Comparison of ENCODE assay signal across 21 cellular contexts in the genomic region with DNA sequence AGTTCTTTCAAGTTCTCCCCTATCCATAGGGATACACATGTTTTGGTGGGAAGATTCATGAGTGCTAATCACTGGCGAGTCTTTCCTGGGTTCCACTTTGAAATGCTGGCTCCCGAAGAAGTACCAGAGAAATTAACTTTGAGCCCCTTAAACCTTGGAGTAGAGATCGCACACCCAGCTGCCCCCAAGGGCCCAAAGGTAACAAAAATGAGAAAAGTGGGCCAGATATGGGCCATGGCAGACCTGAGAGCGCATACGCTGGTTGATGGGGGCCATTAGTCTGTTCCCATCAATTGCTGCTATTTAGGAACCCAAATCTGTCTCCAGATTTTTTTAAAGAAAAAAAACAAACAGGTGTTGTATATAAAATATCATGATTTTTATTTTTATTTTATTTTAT. TPM values are rescaled to one million over a fixed set of nuclear protein-coding genes. Genes with fewer than 3 reads are reported as not detected.
DNase-seq lines count a peak whose midpoint lies in the region; ATAC-seq and TF ChIP-seq lines count a peak whose summit lies in the region.
"Had no signal": no experiment of that assay in that cellular context is flagged by ENCODE, and none has a peak within 500 bp of the region (broad histone marks: within the 10 kb centered on the region; RNA-seq: fewer than 3 reads in every experiment).

No MANE protein-coding gene starts in this region.

- H3K27me3 ChIP-seq in PC-9 (ENCODE audit: insufficient read depth, low read depth) = no peaks in the 10 kb centered on the region
- H3K27me3 ChIP-seq in endodermal cell (ENCODE audit: control insufficient read depth, insufficient read depth, low read length, poor library complexity, severe bottlenecking) = no peaks in the 10 kb centered on the region
- H3K27me3 ChIP-seq: Peyer's patch had no signal

- no peaks in the 10 kb centered on the region for H3K36me3 ChIP-seq in PC-9 (ENCODE audit: low read depth)
- H3K36me3 ChIP-seq in endodermal cell (ENCODE audit: control insufficient read depth, insufficient read depth, low read length) = no peaks in the 10 kb centered on the region
- H3K36me3 ChIP-seq: Peyer's patch had no signal

- H2AFZ ChIP-seq in PC-9 = no peak overlapping the region

- H4K20me1 ChIP-seq in PC-9 (ENCODE audit: insufficient read depth) = peaks cover 13% of the 10 kb centered on the region

- H3K4me1 ChIP-seq in PC-9 (replicated peaks; ENCODE audit: insufficient read depth) (peaks cover 18% of the 10 kb centered on the region), endodermal cell (ENCODE audit: control insufficient read depth, insufficient read depth, low read length) (peaks cover 5% of the 10 kb centered on the region)

- BruUV-seq in PC-9 (replicated peaks; lab: Mats Ljungman, UMichigan) = no TSS peak

- no peaks in the 10 kb centered on the region for H3K9me3 ChIP-seq in PC-9 (ENCODE audit: insufficient read depth, low read depth)
- no peaks in the 10 kb centered on the region for H3K9me3 ChIP-seq in endodermal cell (ENCODE audit: control insufficient read depth, low read length)
- H3K9me3 ChIP-seq: Peyer's patch had no signal

- POLR2A ChIA-PET in PC-9 (lab: Charles Lee; ENCODE audit: unreplicated experiment) = interaction anchor here (0.6 kb wide), 1 partner anchor 134 kb away, joined by 3 read pairs; no protein-coding TSS in a partner anchor

- WGBS in endodermal cell (ENCODE audit: insufficient coverage in 1 of 2, insufficient read length in 1 of 2), 2 experiments = 96 to 100% methylated on average over 3 to 5 of the region's 5 CpGs

- no peaks in the 10 kb centered on the region for H3K9me3 Mint-ChIP-seq in activated naive CD4-positive, alpha-beta T cell treated with anti-CD3 and anti-CD28 coated beads, Interleukin-2, amount 10 ng/mL, durations not matched to agents 7 days and 5 days
- H3K9me3 Mint-ChIP-seq in endodermal cell = no peaks in the 10 kb centered on the region
- no peaks in the 10 kb centered on the region for H3K9me3 Mint-ChIP-seq in stimulated activated memory B cell treated with anti-CD40 and anti-IgM and Interleukin-4, amounts not matched to agents 10 μg/mL and 1 μg/mL and 100 μg/mL, for 72 hours
- H3K9me3 Mint-ChIP-seq in HFFc6 = no peaks in the 10 kb centered on the region
- H3K9me3 Mint-ChIP-seq in mesothelial cell of epicardium = no peaks in the 10 kb centered on the region
- H3K9me3 Mint-ChIP-seq: CD14-positive monocyte had no signal

- H3K4me3 ChIP-seq in PC-9 (no peak overlapping the region), endodermal cell (ENCODE audit: low read length) (no peak overlapping the region)
- H3K4me3 ChIP-seq: Peyer's patch had no signal

- H3K36me3 Mint-ChIP-seq in activated naive CD4-positive, alpha-beta T cell treated with anti-CD3 and anti-CD28 coated beads, Interleukin-2, amount 10 ng/mL, durations not matched to agents 7 days and 5 days = no peaks in the 10 kb centered on the region
- H3K36me3 Mint-ChIP-seq in endodermal cell (ENCODE audit: low read depth) (peaks cover 3% of the 10 kb centered on the region), HFFc6 (ENCODE audit: low read depth) (no peaks in the 10 kb centered on the region), mesothelial cell of epicardium (no peaks in the 10 kb centered on the region)
- no peaks in the 10 kb centered on the region for H3K36me3 Mint-ChIP-seq in stimulated activated memory B cell treated with anti-CD40 and anti-IgM and Interleukin-4, amounts not matched to agents 10 μg/mL and 1 μg/mL and 100 μg/mL, for 72 hours

- H3K27me3 Mint-ChIP-seq in activated naive CD4-positive, alpha-beta T cell treated with anti-CD3 and anti-CD28 coated beads, Interleukin-2, amount 10 ng/mL, durations not matched to agents 7 days and 5 days = no peaks in the 10 kb centered on the region
- no peaks in the 10 kb centered on the region for H3K27me3 Mint-ChIP-seq in endodermal cell (ENCODE audit: insufficient read depth)
- H3K27me3 Mint-ChIP-seq in stimulated activated memory B cell treated with anti-CD40 and anti-IgM and Interleukin-4, amounts not matched to agents 10 μg/mL and 1 μg/mL and 100 μg/mL, for 72 hours = no peaks in the 10 kb centered on the region
- peaks cover 2% of the 10 kb centered on the region; the same call in 1 of the 2 replicates for H3K27me3 Mint-ChIP-seq in HFFc6 (ENCODE audit: insufficient read depth)
- H3K27me3 Mint-ChIP-seq in mesothelial cell of epicardium (ENCODE audit: low read depth) = no peaks in the 10 kb centered on the region

- no peak for ATAC-seq in stimulated activated memory B cell treated with anti-CD40 and anti-IgM and Interleukin-4, amounts not matched to agents 10 μg/mL and 1 μg/mL and 100 μg/mL, for 72 hours
- ATAC-seq: K562, SK-N-SH treated with all-trans-retinoic acid at 6 μM for 48 hours had no signal

- no peak overlapping the region for H3K27ac Mint-ChIP-seq in activated naive CD4-positive, alpha-beta T cell treated with anti-CD3 and anti-CD28 coated beads, Interleukin-2, amount 10 ng/mL, durations not matched to agents 7 days and 5 days
- H3K27ac Mint-ChIP-seq in endodermal cell (no peak overlapping the region), HFFc6 (no peak overlapping the region), mesothelial cell of epicardium (no peak overlapping the region)
- H3K27ac Mint-ChIP-seq in stimulated activated memory B cell treated with anti-CD40 and anti-IgM and Interleukin-4, amounts not matched to agents 10 μg/mL and 1 μg/mL and 100 μg/mL, for 72 hours = peak overlapping the region; percentile 97

- no peak for DNase-seq in activated naive CD4-positive, alpha-beta T cell treated with anti-CD3 and anti-CD28 coated beads, Interleukin-2, amount 10 ng/mL, durations not matched to agents 7 days and 5 days
- DNase-seq in activated naive CD4-positive, alpha-beta T cell treated with anti-CD3 and anti-CD28 coated beads, Interleukin-2, amount 50 U/mL, for 16 hours = no peak
- no peak for DNase-seq in PC-9
- DNase-seq in endodermal cell = no peak
- no peak for DNase-seq in HFFc6
- no peak for DNase-seq in activated CD4-positive, CD25-positive, alpha-beta regulatory T cell (lab: John Stamatoyannopoulos, UW)
- DNase-seq in mesothelial cell of epicardium (ENCODE audit: low spot score in 2 of 2, unreplicated experiment in 2 of 2) = no peak
- DNase-seq: 8988T; DMS53; EL; NCI-H1105; NCI-H146; NCI-H2029; NCI-H226; NCI-H774; NK-92 treated with Interleukin-12 subunit alpha and Interleukin-12 subunit beta, amount 100 ng/mL, for 24 hours; Peyer's patch had no signal

- H3K9ac ChIP-seq in endodermal cell (ENCODE audit: extremely low read depth, low read length, poor library complexity, severe bottlenecking) = no peak overlapping the region

- peak overlapping the region; percentile 89; the same call in 1 of the 2 replicates for H3K4me2 ChIP-seq in PC-9

- H3K27ac ChIP-seq in PC-9 (no peak overlapping the region), endodermal cell (ENCODE audit: low read depth, low read length) (no peak overlapping the region)

- peaks cover 23% of the 10 kb centered on the region for H3K4me1 Mint-ChIP-seq in activated naive CD4-positive, alpha-beta T cell treated with anti-CD3 and anti-CD28 coated beads, Interleukin-2, amount 10 ng/mL, durations not matched to agents 7 days and 5 days
- H3K4me1 Mint-ChIP-seq in endodermal cell = peaks cover 29% of the 10 kb centered on the region
- peaks cover 21% of the 10 kb centered on the region for H3K4me1 Mint-ChIP-seq in stimulated activated memory B cell treated with anti-CD40 and anti-IgM and Interleukin-4, amounts not matched to agents 10 μg/mL and 1 μg/mL and 100 μg/mL, for 72 hours
- peaks cover 29% of the 10 kb centered on the region for H3K4me1 Mint-ChIP-seq in HFFc6 (ENCODE audit: low read depth)
- H3K4me1 Mint-ChIP-seq in mesothelial cell of epicardium = peaks cover 21% of the 10 kb centered on the region

- TF ChIP-seq CTCF in PC-9 (conservative IDR thresholded peaks at IDR 0.05) = no peak
- TF ChIP-seq CTCF in endodermal cell (conservative IDR thresholded peaks at IDR 0.05) = no peak
- no peak for TF ChIP-seq CTCF in HFFc6 (IDR thresholded peaks at IDR 0.05)
- TF ChIP-seq CTCF in mesothelial cell of epicardium (IDR thresholded peaks at IDR 0.05; ENCODE audit: unreplicated experiment) = no peak

- H3F3A ChIP-seq in PC-9 (ENCODE audit: insufficient read depth, low read depth) = no peaks in the 10 kb centered on the region

- H3K4me3 Mint-ChIP-seq in activated naive CD4-positive, alpha-beta T cell treated with anti-CD3 and anti-CD28 coated beads, Interleukin-2, amount 10 ng/mL, durations not matched to agents 7 days and 5 days = peak overlapping the region; percentile 99
- H3K4me3 Mint-ChIP-seq in endodermal cell (peak overlapping the region; percentile 94), HFFc6 (no peak overlapping the region), mesothelial cell of epicardium (no peak overlapping the region)
- no peak overlapping the region for H3K4me3 Mint-ChIP-seq in stimulated activated memory B cell treated with anti-CD40 and anti-IgM and Interleukin-4, amounts not matched to agents 10 μg/mL and 1 μg/mL and 100 μg/mL, for 72 hours

- CTCF ChIA-PET in activated naive CD4-positive, alpha-beta T cell treated with anti-CD3 and anti-CD28 coated beads, Interleukin-2, amount 10 ng/mL, durations not matched to agents 7 days and 5 days (lab: Charles Lee) = interaction anchor here (1.3 kb wide), 1 partner anchor 19 kb away, joined by 3 read pairs; no protein-coding TSS in a partner anchor
- CTCF ChIA-PET in PC-9 (lab: Charles Lee) = interaction anchor here (0.6 kb wide), 2 partner anchors 229 to 450 kb away, joined by 3 to 4 read pairs; no protein-coding TSS in a partner anchor

- no peaks in the 10 kb centered on the region for H3K9me2 ChIP-seq in PC-9 (ENCODE audit: insufficient read depth)

- intact Hi-C loops in PC-9 (cut with micrococcal nuclease; ENCODE audit: unreplicated experiment) = loop anchor here (5.0 kb wide), 1 partner anchor 371 kb away; no protein-coding TSS in a partner anchor

- peaks cover 34% of the 10 kb centered on the region for H3K79me2 ChIP-seq in PC-9 (ENCODE audit: low read depth)

RNA-seq across cellular contexts. Expression of a gene that starts 2.1 kb away (rescaled TPM):
- 135 and 195 TPM in 2 replicates for total RNA-seq in PC-9 (2021)
- 10 to 100 TPM; 38.3 to 40.4 TPM for total RNA-seq in endodermal cell
- polyA plus RNA-seq in endodermal cell (2013, experiment 1 of 2) = 35.9 TPM
- 37.6 TPM for polyA plus RNA-seq in endodermal cell (2013, experiment 2 of 2)
- 10 to 100 TPM in 5 of 6 experiments, 1 to 10 TPM in 1; 9.3 to 15.0 (median 10.3) TPM for total RNA-seq in HFFc6 (2021; fragmentation: NEBNext Ultra II Directional; extraction: Animal tissue kit (Norgen Biotek cat#: 25700))
- total RNA-seq in mesothelial cell of epicardium = 20.7 to 24.0 TPM (median 23.5 TPM) in 3 replicates

RNA-seq across cellular contexts. Expression of a gene that starts 2.3 kb away (rescaled TPM):
- total RNA-seq in PC-9 (2021) (96.5 and 109 TPM in 2 replicates), endodermal cell (10 to 100 TPM; 58.5 to 70.6 TPM), mesothelial cell of epicardium (40.5 to 46.1 TPM (median 45.3 TPM) in 3 replicates)
- 32.3 TPM for polyA plus RNA-seq in endodermal cell (2013, experiment 1 of 2)
- polyA plus RNA-seq in endodermal cell (2013, experiment 2 of 2) = 29.6 TPM
- total RNA-seq in HFFc6 (2021; fragmentation: NEBNext Ultra II Directional; extraction: Animal tissue kit (Norgen Biotek cat#: 25700)) = 10 to 100 TPM; 21.7 to 39.0 (median 27.5) TPM

RNA-seq across cellular contexts. Expression of a gene that starts 51.9 kb away (rescaled TPM):
- total RNA-seq in PC-9 (2021) (not detected in 2 replicates), endodermal cell (not detected), mesothelial cell of epicardium (not detected in 3 replicates)
- not detected for polyA plus RNA-seq in endodermal cell (2013, experiment 1 of 2)
- 0.12 TPM for polyA plus RNA-seq in endodermal cell (2013, experiment 2 of 2)
- not detected for total RNA-seq in HFFc6 (2021; fragmentation: NEBNext Ultra II Directional; extraction: Animal tissue kit (Norgen Biotek cat#: 25700))
- total RNA-seq: K562, Peyer's patch had no signal
- polyA plus RNA-seq: CD14-positive monocyte, K562 had no signal

RNA-seq across cellular contexts. Expression of a gene that starts 53.9 kb away (rescaled TPM):
- total RNA-seq in PC-9 (2021) = 32.1 and 42.6 TPM in 2 replicates
- 10 to 100 TPM; 20.5 to 27.6 TPM for total RNA-seq in endodermal cell
- polyA plus RNA-seq in endodermal cell (2013, experiment 1 of 2) = 12.8 TPM
- polyA plus RNA-seq in endodermal cell (2013, experiment 2 of 2) = 13.5 TPM
- total RNA-seq in HFFc6 (2021; fragmentation: NEBNext Ultra II Directional; extraction: Animal tissue kit (Norgen Biotek cat#: 25700)) = 1 to 10 TPM; 5.7 to 7.0 (median 6.6) TPM
- total RNA-seq in mesothelial cell of epicardium = 14.1 to 14.4 TPM (median 14.4 TPM) in 3 replicates

RNA-seq across cellular contexts. Expression of a gene that starts 54.2 kb away (rescaled TPM):
- 4.8 and 7.8 TPM in 2 replicates for total RNA-seq in PC-9 (2021)
- 1 to 10 TPM; 4.3 to 5.5 TPM for total RNA-seq in endodermal cell
- polyA plus RNA-seq in endodermal cell (2013, experiment 1 of 2) = 1.5 TPM
- polyA plus RNA-seq in endodermal cell (2013, experiment 2 of 2) = 2.6 TPM
- 1 to 10 TPM in 5 of 6 experiments, under 1 TPM in 1; 0.83 to 1.7 (median 1.3) TPM for total RNA-seq in HFFc6 (2021; fragmentation: NEBNext Ultra II Directional; extraction: Animal tissue kit (Norgen Biotek cat#: 25700))
- 2.0 to 3.4 TPM (median 2.1 TPM) in 3 replicates for total RNA-seq in mesothelial cell of epicardium

Comparison
In these comparisons a context has a peak if more than half of its experiments do, and no peak if none do; other contexts are left out.
1. H3K4me3 Mint-ChIP-seq: peak in activated naive CD4-positive, alpha-beta T cell treated with anti-CD3 and anti-CD28 coated beads, Interleukin-2, amount 10 ng/mL, durations not matched to agents 7 days and 5 days (single experiment) and endodermal cell (single experiment); none in stimulated activated memory B cell treated with anti-CD40 and anti-IgM and Interleukin-4, amounts not matched to agents 10 μg/mL and 1 μg/mL and 100 μg/mL, for 72 hours (single experiment), HFFc6 (single experiment) and mesothelial cell of epicardium (single experiment).